8 cellular contexts compared by ENCODE assay signal in genomic region chr19:11375143-11375948, GRCh38. TPM values are rescaled to one million over a fixed set of nuclear protein-coding genes. Genes with fewer than 3 reads are reported as not detected.
DNase-seq lines count a peak whose midpoint lies in the region; ATAC-seq and TF ChIP-seq lines count a peak whose summit lies in the region.

No MANE protein-coding gene starts in this region.

- CTCF ChIA-PET in HEK293 (lab: Yijun Ruan, JAX) = interaction anchor here (0.6 to 2.0 kb wide), 10 partner anchors 8 to 250 kb away, joined by 3 to 9 read pairs (median 3); no protein-coding TSS in a partner anchor

- intact Hi-C loops in cardiac septum (cut with DNase I) = no loop called here

- TF ChIP-seq CTCF in AG10803 (conservative IDR thresholded peaks at IDR 0.05; ENCODE audit: low read length) (no peak), HEK293 (tag by site-specific recombination; IDR thresholded peaks at IDR 0.05) (no peak)

- POLR2A ChIA-PET in HEK293 (lab: Yijun Ruan, JAX) = interaction anchor here (0.5 to 2.3 kb wide), 26 partner anchors 8 to 957 kb away, joined by 3 to 36 read pairs (median 5); partner anchors contain the start of genes CCDC159, ELOF1, EPOR and ODAD3

- H3K4me2 ChIP-seq in skeletal muscle satellite cell (ENCODE audit: low read length) = peak overlapping the region; percentile 82

- H3K4me1 ChIP-seq in HEK293 (ENCODE audit: control insufficient read depth, insufficient read depth, low read length) (peaks cover 4% of the 10 kb centered on the region; the same call in 1 of the 2 replicates), skeletal muscle satellite cell (ENCODE audit: control insufficient read depth, insufficient read depth, low read length) (peaks cover 41% of the 10 kb centered on the region)

- peak overlapping the region; percentile 72 for H3K9ac ChIP-seq in skeletal muscle satellite cell (ENCODE audit: low read depth, low read length)

- no peak for DNase-seq in AG10803 (ENCODE audit: low read depth)
- peak; percentile 81 for DNase-seq in RPMI8226
- peak; percentile 38 for DNase-seq in activated gamma-delta T cell (lab: John Stamatoyannopoulos, UW)
- DNase-seq in cardiac septum (ENCODE audit: low spot score) = peak; percentile 76
- DNase-seq in H4 (ENCODE audit: low spot score) = no peak

- H3K36me3 ChIP-seq in HEK293 (ENCODE audit: control insufficient read depth in 2 of 2, insufficient read depth in 1 of 2, low read length in 2 of 2) (peaks cover 0 to 21% of the 10 kb centered on the region in 2 experiments; a peak in 2 of 3 replicates), skeletal muscle satellite cell (ENCODE audit: insufficient read depth, low read length) (no peaks in the 10 kb centered on the region)

- H3K9me3 ChIP-seq in HEK293 (ENCODE audit: control insufficient read depth, insufficient read depth, low read depth, low read length) (no peaks in the 10 kb centered on the region), skeletal muscle satellite cell (replicated peaks; ENCODE audit: low read length) (no peaks in the 10 kb centered on the region)

- no peak for ATAC-seq in HG02973 (IDR thresholded peaks at IDR 0.05; ENCODE audit: unreplicated experiment)

- H3K4me3 ChIP-seq in AG10803 (ENCODE audit: low read length) (peak overlapping the region; percentile 47), HEK293 (ENCODE audit: low read depth, low read length) (peak overlapping the region; percentile 33), skeletal muscle satellite cell (ENCODE audit: low read length) (peak overlapping the region; percentile 80)

- peak overlapping the region; percentile 7; the same call in 1 of the 2 replicates for H3K27ac ChIP-seq in HEK293 (ENCODE audit: extremely low read depth, low read depth, low read length)

- no peaks in the 10 kb centered on the region for H3K27me3 ChIP-seq in skeletal muscle satellite cell (ENCODE audit: control insufficient read depth, insufficient read depth, low read length)

TF ChIP-seq in HEK293, 187 proteins besides CTCF, POLR2A, EP300 and RAD21 (continues in another document):
- TF ChIP-seq ZBTB1 (tag by site-specific recombination; IDR thresholded peaks at IDR 0.05) (no peak), ZNF660 (tag by site-specific recombination; IDR thresholded peaks at IDR 0.05) (peak; percentile 71; the same call in 1 of the 2 replicates), ZNF529 (tag by site-specific recombination; IDR thresholded peaks at IDR 0.05; ENCODE audit: insufficient replicate concordance) (no peak), ZBTB21 (tag by site-specific recombination; IDR thresholded peaks at IDR 0.05) (0 out of 2 replicates have a peak, but pooled peaks have one; percentile 16), ZNF600 (tag by site-specific recombination; IDR thresholded peaks at IDR 0.05) (peak; percentile 31; the same call in 1 of the 2 replicates), ZBTB48 (tag by site-specific recombination; IDR thresholded peaks at IDR 0.05) (no peak), ZNF335 (tag by site-specific recombination; conservative IDR thresholded peaks at IDR 0.05) (peak; percentile 96), ZNF76 (tag by site-specific recombination; IDR thresholded peaks at IDR 0.05; ENCODE audit: borderline replicate concordance, low read depth) (peak; percentile 56), ZXDB (tag by site-specific recombination; IDR thresholded peaks at IDR 0.05) (no peak), ZNF324 (tag by site-specific recombination; IDR thresholded peaks at IDR 0.05) (0 out of 2 replicates have a peak, but pooled peaks have one; percentile 35), ZNF341 (tag by site-specific recombination; IDR thresholded peaks at IDR 0.05; ENCODE audit: low read depth) (0 out of 2 replicates have a peak, but pooled peaks have one; percentile 28), ZNF350 (tag by site-specific recombination; IDR thresholded peaks at IDR 0.05) (no peak), ZNF580 (tag by site-specific recombination; IDR thresholded peaks at IDR 0.05) (peak; percentile 45; the same call in 1 of the 2 replicates), ZNF639 (tag by site-specific recombination; IDR thresholded peaks at IDR 0.05) (0 out of 2 replicates have a peak, but pooled peaks have one; percentile 57)
- TF ChIP-seq, protein P1, sequence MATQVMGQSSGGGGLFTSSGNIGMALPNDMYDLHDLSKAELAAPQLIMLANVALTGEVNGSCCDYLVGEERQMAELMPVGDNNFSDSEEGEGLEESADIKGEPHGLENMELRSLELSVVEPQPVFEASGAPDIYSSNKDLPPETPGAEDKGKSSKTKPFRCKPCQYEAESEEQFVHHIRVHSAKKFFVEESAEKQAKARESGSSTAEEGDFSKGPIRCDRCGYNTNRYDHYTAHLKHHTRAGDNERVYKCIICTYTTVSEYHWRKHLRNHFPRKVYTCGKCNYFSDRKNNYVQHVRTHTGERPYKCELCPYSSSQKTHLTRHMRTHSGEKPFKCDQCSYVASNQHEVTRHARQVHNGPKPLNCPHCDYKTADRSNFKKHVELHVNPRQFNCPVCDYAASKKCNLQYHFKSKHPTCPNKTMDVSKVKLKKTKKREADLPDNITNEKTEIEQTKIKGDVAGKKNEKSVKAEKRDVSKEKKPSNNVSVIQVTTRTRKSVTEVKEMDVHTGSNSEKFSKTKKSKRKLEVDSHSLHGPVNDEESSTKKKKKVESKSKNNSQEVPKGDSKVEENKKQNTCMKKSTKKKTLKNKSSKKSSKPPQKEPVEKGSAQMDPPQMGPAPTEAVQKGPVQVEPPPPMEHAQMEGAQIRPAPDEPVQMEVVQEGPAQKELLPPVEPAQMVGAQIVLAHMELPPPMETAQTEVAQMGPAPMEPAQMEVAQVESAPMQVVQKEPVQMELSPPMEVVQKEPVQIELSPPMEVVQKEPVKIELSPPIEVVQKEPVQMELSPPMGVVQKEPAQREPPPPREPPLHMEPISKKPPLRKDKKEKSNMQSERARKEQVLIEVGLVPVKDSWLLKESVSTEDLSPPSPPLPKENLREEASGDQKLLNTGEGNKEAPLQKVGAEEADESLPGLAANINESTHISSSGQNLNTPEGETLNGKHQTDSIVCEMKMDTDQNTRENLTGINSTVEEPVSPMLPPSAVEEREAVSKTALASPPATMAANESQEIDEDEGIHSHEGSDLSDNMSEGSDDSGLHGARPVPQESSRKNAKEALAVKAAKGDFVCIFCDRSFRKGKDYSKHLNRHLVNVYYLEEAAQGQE (tag by site-specific recombination; IDR thresholded peaks at IDR 0.05) = 0 out of 2 replicates have a peak, but pooled peaks have one; percentile 22
- TF ChIP-seq, protein P2, sequence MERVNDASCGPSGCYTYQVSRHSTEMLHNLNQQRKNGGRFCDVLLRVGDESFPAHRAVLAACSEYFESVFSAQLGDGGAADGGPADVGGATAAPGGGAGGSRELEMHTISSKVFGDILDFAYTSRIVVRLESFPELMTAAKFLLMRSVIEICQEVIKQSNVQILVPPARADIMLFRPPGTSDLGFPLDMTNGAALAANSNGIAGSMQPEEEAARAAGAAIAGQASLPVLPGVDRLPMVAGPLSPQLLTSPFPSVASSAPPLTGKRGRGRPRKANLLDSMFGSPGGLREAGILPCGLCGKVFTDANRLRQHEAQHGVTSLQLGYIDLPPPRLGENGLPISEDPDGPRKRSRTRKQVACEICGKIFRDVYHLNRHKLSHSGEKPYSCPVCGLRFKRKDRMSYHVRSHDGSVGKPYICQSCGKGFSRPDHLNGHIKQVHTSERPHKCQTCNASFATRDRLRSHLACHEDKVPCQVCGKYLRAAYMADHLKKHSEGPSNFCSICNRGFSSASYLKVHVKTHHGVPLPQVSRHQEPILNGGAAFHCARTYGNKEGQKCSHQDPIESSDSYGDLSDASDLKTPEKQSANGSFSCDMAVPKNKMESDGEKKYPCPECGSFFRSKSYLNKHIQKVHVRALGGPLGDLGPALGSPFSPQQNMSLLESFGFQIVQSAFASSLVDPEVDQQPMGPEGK (tag by site-specific recombination; IDR thresholded peaks at IDR 0.05) = peak; percentile 50

RNA-seq across cellular contexts. Expression of gene SWSAP1, which starts 0.9 kb away (rescaled TPM):
- total RNA-seq in cardiac septum = 1.3 TPM
- total RNA-seq in skeletal muscle satellite cell (2012; rRNA removed) = 0.87 and 1.3 TPM in 2 replicates
- total RNA-seq in H4 (2014; rRNA removed; shearing (Covaris generic)) = 0.45 and 1.0 TPM in 2 replicates

RNA-seq across cellular contexts. Expression of gene EPOR, which starts 8.8 kb away (rescaled TPM):
- 5.6 TPM for total RNA-seq in cardiac septum
- 7.1 and 7.6 TPM in 2 replicates for total RNA-seq in skeletal muscle satellite cell (2012; rRNA removed)
- 3.0 and 5.4 TPM in 2 replicates for total RNA-seq in H4 (2014; rRNA removed; shearing (Covaris generic))

RNA-seq across cellular contexts. Expression of gene PLPPR2, which starts 20.1 kb away (rescaled TPM):
- 19.3 TPM for total RNA-seq in cardiac septum
- total RNA-seq in skeletal muscle satellite cell (2012; rRNA removed) = 6.1 and 14.9 TPM in 2 replicates
- 10.7 and 12.7 TPM in 2 replicates for total RNA-seq in H4 (2014; rRNA removed; shearing (Covaris generic))

RNA-seq across cellular contexts. Expression of gene CCDC159, which starts 29.0 kb away (rescaled TPM):
- total RNA-seq in cardiac septum = 24.2 TPM
- 2.4 and 4.3 TPM in 2 replicates for total RNA-seq in skeletal muscle satellite cell (2012; rRNA removed)
- 3.6 and 5.1 TPM in 2 replicates for total RNA-seq in H4 (2014; rRNA removed; shearing (Covaris generic))

RNA-seq across cellular contexts. Expression of gene TMEM205, which starts 29.3 kb away (rescaled TPM):
- 75.7 TPM for total RNA-seq in cardiac septum
- total RNA-seq in skeletal muscle satellite cell (2012; rRNA removed) = 74.3 and 78.3 TPM in 2 replicates
- 74.7 and 139 TPM in 2 replicates for total RNA-seq in H4 (2014; rRNA removed; shearing (Covaris generic))

Comparison
In these comparisons a context has a peak if more than half of its experiments do, and no peak if none do; other contexts are left out.
1. DNase-seq: peak in RPMI8226 (single experiment), activated gamma-delta T cell (single experiment) and cardiac septum (single experiment); none in AG10803 (single experiment) and H4 (single experiment).
2. Peak in every context shown above with its lines, with median percentiles within 50 percentile points of each other: H3K4me3 ChIP-seq.